In genomic region chr3:2071531-2071930, GRCh38 we compare ENCODE assay signal across 1 cellular context.
TF ChIP-seq lines count a peak whose summit lies in the region.

No MANE protein-coding gene starts in this region.

TF ChIP-seq in SK-N-SH treated with all-trans-retinoic acid at 6 μM for 48 hours, 23 proteins besides CTCF, POLR2A, EP300 and RAD21 (continued from another document):
- TF ChIP-seq CSRNP3 (CRISPR knock-in tag; IDR thresholded peaks at IDR 0.05), result no peak
- TF ChIP-seq ZNF565 (CRISPR knock-in tag; conservative IDR thresholded peaks at IDR 0.05; ENCODE audit: low read depth), result no peak
- no peak for TF ChIP-seq TSHZ2 (CRISPR knock-in tag; IDR thresholded peaks at IDR 0.05)
- no peak for TF ChIP-seq PPARA (CRISPR knock-in tag; IDR thresholded peaks at IDR 0.05; ENCODE audit: borderline replicate concordance)
